Comparison of ENCODE assay signal across 32 cellular contexts in the genomic region with DNA sequence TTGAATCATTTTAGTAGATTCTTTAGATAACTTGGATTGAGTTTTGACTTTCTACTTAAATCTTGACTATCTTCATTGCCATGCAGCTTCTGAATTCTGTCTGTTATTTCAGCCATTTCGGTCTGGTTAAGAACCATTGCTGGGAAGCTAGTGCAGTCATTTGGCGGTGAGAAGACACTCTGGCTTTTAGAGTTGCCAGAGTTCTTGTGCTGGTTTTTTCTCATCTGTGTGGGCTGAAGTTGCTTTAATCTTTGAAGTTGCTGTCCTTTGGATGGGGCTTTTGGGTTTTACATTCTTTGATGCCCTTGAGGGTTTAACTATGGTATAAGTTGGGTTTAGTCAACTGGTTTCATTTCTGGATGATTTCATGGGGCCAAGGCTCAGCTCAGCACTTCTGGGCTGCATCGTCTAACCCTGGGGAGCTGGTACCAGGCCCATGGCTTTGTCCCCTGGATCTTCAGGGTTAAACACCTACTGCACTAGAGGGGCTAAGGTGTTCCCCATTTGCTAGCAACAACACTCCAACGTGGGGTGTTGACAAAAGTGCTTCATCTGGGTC. TPM values are rescaled to one million over a fixed set of nuclear protein-coding genes. Genes with fewer than 3 reads are reported as not detected.
"Had no signal": no experiment of that assay in that cellular context is flagged by ENCODE, and none has a peak within 500 bp of the region (broad histone marks: within the 10 kb centered on the region; RNA-seq: fewer than 3 reads in every experiment).

No MANE protein-coding gene starts in this region.

- DNase-seq: activated CD4-positive, alpha-beta T cell treated with anti-CD3 and anti-CD28 coated beads for 1 hour; activated CD4-positive, alpha-beta T cell treated with anti-CD3 and anti-CD28 coated beads, Interleukin-2, amount 50 U/mL, for 1 hour; activated CD4-positive, CD25-positive, alpha-beta regulatory T cell; activated CD8-positive, alpha-beta T cell treated with anti-CD3 and anti-CD28 coated beads, Interleukin-2, amount 10 ng/mL, durations not matched to agents 7 days and 5 days; activated effector memory CD4-positive, alpha-beta T cell treated with anti-CD3 and anti-CD28 coated beads, Interleukin-2, amount 50 U/mL, for 16 hours; activated naive CD4-positive, alpha-beta T cell; activated T-cell treated with anti-CD3 and anti-CD28 coated beads, Interleukin-2, amount 50 U/mL, for 4 hours; amniotic stem cell; aorta; Karpas-422; KBM-7; NCI-H1105; NCI-H1417 treated with DMSO at 0.1 percent for 48 hours; NCI-H1930; NCI-H2081 treated with DMSO at 0.1 percent for 48 hours; NCI-H345; NCI-H524 treated with DMSO at 0.1 percent for 48 hours; SHP77; SJCRH30; T1000; WERI-Rb-1 had no signal

- H3K4me3 ChIP-seq: cardiac muscle cell, SJCRH30, SK-N-MC had no signal

- ATAC-seq: activated CD8-positive, alpha-beta T cell treated with anti-CD3 and anti-CD28 coated beads, Interleukin-2, amount 10 ng/mL, durations not matched to agents 7 days and 5 days; activated T-cell treated with anti-CD3 and anti-CD28 coated beads, Interleukin-2, amount 50 U/mL, for 4 hours; Panc1 had no signal

- H3K27ac Mint-ChIP-seq: activated CD8-positive, alpha-beta T cell treated with anti-CD3 and anti-CD28 coated beads, Interleukin-2, amount 10 ng/mL, durations not matched to agents 7 days and 5 days; activated naive CD4-positive, alpha-beta T cell treated with anti-CD3 and anti-CD28 coated beads, Interleukin-2, amount 50 U/mL, for 24 hours; IgD-negative memory B cell had no signal

- H3K27ac ChIP-seq: cardiac muscle cell, SJCRH30, SK-N-MC, WERI-Rb-1 had no signal

- H3K36me3 Mint-ChIP-seq: activated naive CD4-positive, alpha-beta T cell treated with anti-CD3 and anti-CD28 coated beads, Interleukin-2, amount 50 U/mL, for 24 hours; IgD-negative memory B cell had no signal

- H3K27me3 ChIP-seq: cardiac muscle cell, SJCRH30 had no signal

- H3K36me3 ChIP-seq: cardiac muscle cell, SJCRH30, WERI-Rb-1 had no signal

- H3K4me1 Mint-ChIP-seq: activated naive CD4-positive, alpha-beta T cell treated with anti-CD3 and anti-CD28 coated beads, Interleukin-2, amount 50 U/mL, for 24 hours; central memory CD8-positive, alpha-beta T cell; IgD-negative memory B cell had no signal

- H3K9me3 Mint-ChIP-seq: activated naive CD4-positive, alpha-beta T cell treated with anti-CD3 and anti-CD28 coated beads, Interleukin-2, amount 50 U/mL, for 24 hours; activated T-cell treated with anti-CD3 and anti-CD28 coated beads, Interleukin-2, amount 50 U/mL, for 4 hours; central memory CD8-positive, alpha-beta T cell; IgD-negative memory B cell had no signal

- H3K4me3 Mint-ChIP-seq: activated CD8-positive, alpha-beta T cell treated with anti-CD3 and anti-CD28 coated beads, Interleukin-2, amount 10 ng/mL, durations not matched to agents 7 days and 5 days; activated naive CD4-positive, alpha-beta T cell treated with anti-CD3 and anti-CD28 coated beads, Interleukin-2, amount 50 U/mL, for 24 hours; activated T-cell treated with anti-CD3 and anti-CD28 coated beads, Interleukin-2, amount 50 U/mL, for 4 hours; central memory CD8-positive, alpha-beta T cell; IgD-negative memory B cell had no signal

RNA-seq across cellular contexts. Expression of gene IGFL2, which starts 10.0 kb away (rescaled TPM):
- total RNA-seq: activated CD8-positive, alpha-beta T cell treated with anti-CD3 and anti-CD28 coated beads, Interleukin-2, amount 10 ng/mL, durations not matched to agents 7 days and 5 days; activated T-cell treated with anti-CD3 and anti-CD28 coated beads, Interleukin-2, amount 50 U/mL, for 4 hours; cardiac muscle cell; NCI-H460; RPMI7951; SJCRH30; T-helper 1 cell treated with Interleukin-12 subunit alpha and Interleukin-12 subunit beta and Interleukin-4 antibody, amounts not matched to agents 30 ng/mL and 1 ng/mL, for 36 hours had no signal
- polyA plus RNA-seq: aorta, IgD-negative memory B cell had no signal

RNA-seq across cellular contexts. Expression of gene IGFL3, which starts 13.5 kb away (rescaled TPM):
- total RNA-seq: activated CD8-positive, alpha-beta T cell treated with anti-CD3 and anti-CD28 coated beads, Interleukin-2, amount 10 ng/mL, durations not matched to agents 7 days and 5 days; activated T-cell treated with anti-CD3 and anti-CD28 coated beads, Interleukin-2, amount 50 U/mL, for 4 hours; aorta; cardiac muscle cell; MCF 10A; NCI-H460; RPMI7951; SJCRH30; T-helper 1 cell treated with Interleukin-12 subunit alpha and Interleukin-12 subunit beta and Interleukin-4 antibody, amounts not matched to agents 30 ng/mL and 1 ng/mL, for 36 hours; T-helper 2 cell treated with Interferon-gamma antibody and Interleukin-4, amounts not matched to agents 100 ng/mL and 5 ng/mL, for 36 hours had no signal
- polyA plus RNA-seq: aorta, cardiac muscle cell, IgD-negative memory B cell had no signal
